In the genomic region with DNA sequence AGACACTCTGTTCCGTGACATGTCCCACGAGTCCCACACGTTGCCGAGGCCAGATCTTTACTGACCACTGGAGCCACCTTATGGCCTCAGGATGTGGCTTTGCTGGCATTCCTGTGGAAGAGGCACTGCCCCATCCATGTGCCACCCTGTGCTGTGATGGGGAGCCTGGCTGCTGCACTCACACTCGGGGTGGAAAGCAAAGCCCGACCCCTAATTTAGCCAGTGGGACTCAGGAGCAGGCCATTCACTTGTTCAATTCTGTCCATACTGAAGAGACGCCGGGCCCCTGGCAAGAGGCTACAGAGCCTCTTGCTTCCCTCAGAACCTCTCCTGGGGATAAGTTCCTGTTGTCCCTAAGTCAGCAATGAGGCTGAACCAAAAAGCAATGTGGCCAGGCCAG, we compare ENCODE assay signal across 23 cellular contexts.
"Had no signal": no experiment of that assay in that cellular context is flagged by ENCODE, and none has a peak within 500 bp of the region (broad histone marks: within the 10 kb centered on the region; RNA-seq: fewer than 3 reads in every experiment).

No MANE protein-coding gene starts in this region.

- H3K4me3 ChIP-seq: colonic mucosa, dorsolateral prefrontal cortex, heart left ventricle, left lung, lower lobe of right lung, mucosa of descending colon, pancreas, psoas muscle, thoracic aorta had no signal

- H3K9me3 ChIP-seq: colonic mucosa, heart left ventricle, left lung, lower lobe of right lung, mucosa of descending colon, pancreas, psoas muscle, thoracic aorta had no signal

- H3K9me3 Mint-ChIP-seq: activated naive CD4-positive, alpha-beta T cell treated with anti-CD3 and anti-CD28 coated beads, Interleukin-2, amount 50 U/mL, for 24 hours; activated T-helper 17 cell treated with anti-CD3 and anti-CD28 coated beads, Interleukin-2, amount 50 U/mL, for 72 hours had no signal

- H3K4me3 Mint-ChIP-seq: activated naive CD4-positive, alpha-beta T cell treated with anti-CD3 and anti-CD28 coated beads, Interleukin-2, amount 50 U/mL, for 24 hours; activated T-cell treated with anti-CD3 and anti-CD28 coated beads, Interleukin-2, amount 50 U/mL, for 4 hours; activated T-helper 17 cell treated with anti-CD3 and anti-CD28 coated beads, Interleukin-2, amount 50 U/mL, for 72 hours; T-helper 2 cell treated with Interferon-gamma antibody and Interleukin-4, amounts not matched to agents 5 μg/mL and 100 μg/mL, for 36 hours; type B pancreatic cell had no signal

- ATAC-seq: activated T-cell treated with anti-CD3 and anti-CD28 coated beads, Interleukin-2, amount 50 U/mL, for 4 hours; activated T-helper 17 cell treated with anti-CD3 and anti-CD28 coated beads, Interleukin-2, amount 50 U/mL, for 72 hours; esophagus mucosa; heart left ventricle; left lung; lower lobe of right lung; mucosa of descending colon; pancreas; psoas muscle; stimulated activated naive CD8-positive, alpha-beta T cell treated with anti-CD3 and anti-CD28 coated beads, Interleukin-15, Interleukin-2, amounts not matched to agents 100 U/mL and 50 U/mL, for 24 hours had no signal

- H3K4me1 ChIP-seq: colonic mucosa, heart left ventricle, left lung, lower lobe of right lung, psoas muscle had no signal

- H3K27me3 ChIP-seq: colonic mucosa, pancreas had no signal

- H3K27ac ChIP-seq: colonic mucosa, dorsolateral prefrontal cortex, heart left ventricle, left lung, lower lobe of right lung, pancreas, psoas muscle, thoracic aorta had no signal

- H3K36me3 Mint-ChIP-seq: activated naive CD4-positive, alpha-beta T cell treated with anti-CD3 and anti-CD28 coated beads, Interleukin-2, amount 50 U/mL, for 24 hours; type B pancreatic cell had no signal

- H3K27ac Mint-ChIP-seq: activated naive CD4-positive, alpha-beta T cell treated with anti-CD3 and anti-CD28 coated beads, Interleukin-2, amount 50 U/mL, for 24 hours; activated T-helper 17 cell treated with anti-CD3 and anti-CD28 coated beads, Interleukin-2, amount 50 U/mL, for 72 hours; T-helper 2 cell treated with Interferon-gamma antibody and Interleukin-4, amounts not matched to agents 5 μg/mL and 100 μg/mL, for 36 hours; type B pancreatic cell had no signal

- H3K36me3 ChIP-seq: colonic mucosa, heart left ventricle, left lung, lower lobe of right lung, pancreas, thoracic aorta had no signal

- DNase-seq: activated CD4-positive, alpha-beta T cell treated with anti-CD3 and anti-CD28 coated beads for 4 hours; activated CD4-positive, alpha-beta T cell treated with anti-CD3 and anti-CD28 coated beads, Interleukin-2, amount 50 U/mL, for 4 hours; activated gamma-delta T cell treated with Interleukin-2 at 50 U/mL for 16 hours; activated T-cell treated with anti-CD3 and anti-CD28 coated beads, Interleukin-2, amount 50 U/mL, for 4 hours; anterior cingulate cortex; colonic mucosa; foreskin fibroblast; left lung; lower lobe of right lung; mesenchymal stem cell; mucosa of descending colon; psoas muscle; stimulated activated naive CD8-positive, alpha-beta T cell treated with anti-CD3 and anti-CD28 coated beads, Interleukin-15, Interleukin-2, amounts not matched to agents 100 U/mL and 50 U/mL, for 24 hours; T-helper 1 cell had no signal
